ENCODE assay signal across 15 cellular contexts in genomic region chr10:12489806-12490205, GRCh38.
DNase-seq lines count a peak whose midpoint lies in the region; ATAC-seq and TF ChIP-seq lines count a peak whose summit lies in the region.
"Had no signal": no experiment of that assay in that cellular context is flagged by ENCODE, and none has a peak within 500 bp of the region (broad histone marks: within the 10 kb centered on the region; RNA-seq: fewer than 3 reads in every experiment).

No MANE protein-coding gene starts in this region.

- no peak overlapping the region for H2AFZ ChIP-seq in GM23338

- peak; percentile 46 for DNase-seq in GM23338 (ENCODE audit: low spot score)
- DNase-seq in body of pancreas: peak in 1 of 4 donors; percentile 28
- peak; percentile 37 for DNase-seq in left kidney (ENCODE audit: low read depth, low spot score)
- peak; percentile 51 for DNase-seq in posterior vena cava (ENCODE audit: low spot score)
- DNase-seq in NCI-H2029 treated with DMSO at 0.1 percent for 48 hours (lab: John Stamatoyannopoulos, UW): no peak
- DNase-seq in activated CD4-positive, alpha-beta T cell treated with anti-CD3 and anti-CD28 coated beads for 36 hours: no peak
- no peak for DNase-seq in activated naive CD4-positive, alpha-beta T cell treated with Interleukin-2 at 50 U/mL for 16 hours
- DNase-seq in HuH-7 (ENCODE audit: low spot score): no peak
- DNase-seq: CD8-positive, alpha-beta memory T cell; IMR-90; NCI-H1417 treated with DMSO at 0.1 percent for 48 hours; NCI-H2081; NCI-H524; SJCRH30 had no signal

- H3K27me3 ChIP-seq in GM23338 (ENCODE audit: insufficient read depth): no peaks in the 10 kb centered on the region
- no peaks in the 10 kb centered on the region for H3K27me3 ChIP-seq in body of pancreas
- H3K27me3 ChIP-seq: SJCRH30 had no signal

- no peak for TF ChIP-seq POLR2A in body of pancreas (IDR thresholded peaks at IDR 0.05)

- H3K4me2 ChIP-seq in GM23338: no peak overlapping the region

- 8 to 34% methylated on average over 2 to 13 of the region's 13 CpGs for WGBS in body of pancreas, 2 donors

- CTCF ChIA-PET in activated CD4-positive, alpha-beta T cell treated with anti-CD3 and anti-CD28 coated beads for 36 hours (lab: Charles Lee): interaction anchor here (0.7 kb wide), 1 partner anchor 226 kb away, joined by 3 read pairs; no protein-coding TSS in a partner anchor

- peak overlapping the region; percentile 18; the same call in 1 of the 2 replicates for H3K27ac Mint-ChIP-seq in GM23338
- no peak overlapping the region for H3K27ac Mint-ChIP-seq in activated CD4-positive, alpha-beta T cell treated with anti-CD3 and anti-CD28 coated beads for 36 hours
- H3K27ac Mint-ChIP-seq: B cell; CD8-positive, alpha-beta memory T cell had no signal

- no peaks in the 10 kb centered on the region for H3F3A ChIP-seq in GM23338 (replicated peaks; ENCODE audit: low read depth)

- H3K9me3 Mint-ChIP-seq in GM23338: no peaks in the 10 kb centered on the region; the same call in 2 of the 3 replicates
- H3K9me3 Mint-ChIP-seq in activated CD4-positive, alpha-beta T cell treated with anti-CD3 and anti-CD28 coated beads for 36 hours (ENCODE audit: low read depth): no peaks in the 10 kb centered on the region
- H3K9me3 Mint-ChIP-seq: CD8-positive, alpha-beta memory T cell had no signal

- no peak for TF ChIP-seq CTCF in GM23338 (conservative IDR thresholded peaks at IDR 0.05; ENCODE audit: low read depth in 2 of 2)
- no peak for TF ChIP-seq CTCF in body of pancreas (IDR thresholded peaks at IDR 0.05)

- no peaks in the 10 kb centered on the region; the same call in none of the 2 replicates for H3K4me1 ChIP-seq in GM23338 (ENCODE audit: insufficient read depth)
- peaks cover 36% of the 10 kb centered on the region for H3K4me1 ChIP-seq in body of pancreas
- H3K4me1 ChIP-seq: SJCRH30 had no signal

- H3K9me3 ChIP-seq in body of pancreas: no peaks in the 10 kb centered on the region
- H3K9me3 ChIP-seq: SJCRH30 had no signal

- intact Hi-C loops in body of pancreas (cut with DNase I) (no loop called here), posterior vena cava (cut with DNase I) (no loop called here)
- intact Hi-C loops in activated CD4-positive, alpha-beta T cell treated with anti-CD3 and anti-CD28 coated beads for 36 hours (cut with DNase I, micrococcal nuclease): loop anchor here in 1 of 2 experiments (5.0 to 10.0 kb wide), 2 partner anchors 167 to 225 kb away; no protein-coding TSS in a partner anchor

- H3K4me1 Mint-ChIP-seq in GM23338: peaks cover 20% of the 10 kb centered on the region
- peaks cover 20% of the 10 kb centered on the region for H3K4me1 Mint-ChIP-seq in activated CD4-positive, alpha-beta T cell treated with anti-CD3 and anti-CD28 coated beads for 36 hours

- no peak overlapping the region for H3K4me3 ChIP-seq in GM23338
- no peak overlapping the region for H3K4me3 ChIP-seq in body of pancreas
- H3K4me3 ChIP-seq: SJCRH30 had no signal

- no peak overlapping the region for H3K4me3 Mint-ChIP-seq in GM23338
- H3K4me3 Mint-ChIP-seq in activated CD4-positive, alpha-beta T cell treated with anti-CD3 and anti-CD28 coated beads for 36 hours: no peak overlapping the region
- H3K4me3 Mint-ChIP-seq: B cell; CD8-positive, alpha-beta memory T cell had no signal

- no peaks in the 10 kb centered on the region for H3K79me2 ChIP-seq in GM23338 (replicated peaks; ENCODE audit: insufficient read depth)

- H3K36me3 Mint-ChIP-seq in GM23338 (ENCODE audit: low read depth): peaks cover 3% of the 10 kb centered on the region; the same call in 2 of the 3 replicates
- H3K36me3 Mint-ChIP-seq in activated CD4-positive, alpha-beta T cell treated with anti-CD3 and anti-CD28 coated beads for 36 hours (ENCODE audit: low read depth): no peaks in the 10 kb centered on the region
- H3K36me3 Mint-ChIP-seq: CD8-positive, alpha-beta memory T cell had no signal

- H3K27ac ChIP-seq in GM23338 (ENCODE audit: low read depth): no peak overlapping the region
- peak overlapping the region in 1 of 4 donors; percentile 29 for H3K27ac ChIP-seq in body of pancreas
- H3K27ac ChIP-seq: SJCRH30 had no signal

- H3K27me3 Mint-ChIP-seq in GM23338 (ENCODE audit: insufficient read depth, low read depth, poor library complexity): peaks cover 4% of the 10 kb centered on the region
- H3K27me3 Mint-ChIP-seq in activated CD4-positive, alpha-beta T cell treated with anti-CD3 and anti-CD28 coated beads for 36 hours: no peaks in the 10 kb centered on the region
- H3K27me3 Mint-ChIP-seq: B cell had no signal

- H4K20me1 ChIP-seq in GM23338 (replicated peaks; ENCODE audit: insufficient read depth): no peaks in the 10 kb centered on the region

- POLR2A ChIA-PET in activated CD4-positive, alpha-beta T cell treated with anti-CD3 and anti-CD28 coated beads for 36 hours (lab: Charles Lee): interaction anchor here (0.6 kb wide), 1 partner anchor 162 kb away, joined by 3 read pairs; no protein-coding TSS in a partner anchor

- ATAC-seq in GM23338: peak; percentile 48
- peak; percentile 19 for ATAC-seq in body of pancreas
- no peak for ATAC-seq in activated CD4-positive, alpha-beta T cell treated with anti-CD3 and anti-CD28 coated beads for 36 hours

- no peaks in the 10 kb centered on the region for H3K9me2 ChIP-seq in GM23338 (ENCODE audit: insufficient read depth)

- H3K36me3 ChIP-seq in GM23338 (ENCODE audit: insufficient read depth): no peaks in the 10 kb centered on the region
- H3K36me3 ChIP-seq in body of pancreas (replicated peaks in 1 of 2; ENCODE audit: insufficient read depth in 1 of 2, low read depth in 2 of 2): no peaks in the 10 kb centered on the region
- H3K36me3 ChIP-seq: SJCRH30 had no signal

TF ChIP-seq in GM23338, 12 proteins besides CTCF, POLR2A, EP300 and RAD21 (continues in another document):
- TF ChIP-seq ZNF114 (CRISPR knock-in tag; IDR thresholded peaks at IDR 0.05) (no peak), NANOG (IDR thresholded peaks at IDR 0.05; ENCODE audit: borderline replicate concordance) (no peak), STAT1 (IDR thresholded peaks at IDR 0.05; ENCODE audit: unreplicated experiment) (no peak), ETS1 (IDR thresholded peaks at IDR 0.05) (no peak), JUNB (IDR thresholded peaks at IDR 0.05; ENCODE audit: unreplicated experiment) (no peak)
- TF ChIP-seq, protein P1, sequence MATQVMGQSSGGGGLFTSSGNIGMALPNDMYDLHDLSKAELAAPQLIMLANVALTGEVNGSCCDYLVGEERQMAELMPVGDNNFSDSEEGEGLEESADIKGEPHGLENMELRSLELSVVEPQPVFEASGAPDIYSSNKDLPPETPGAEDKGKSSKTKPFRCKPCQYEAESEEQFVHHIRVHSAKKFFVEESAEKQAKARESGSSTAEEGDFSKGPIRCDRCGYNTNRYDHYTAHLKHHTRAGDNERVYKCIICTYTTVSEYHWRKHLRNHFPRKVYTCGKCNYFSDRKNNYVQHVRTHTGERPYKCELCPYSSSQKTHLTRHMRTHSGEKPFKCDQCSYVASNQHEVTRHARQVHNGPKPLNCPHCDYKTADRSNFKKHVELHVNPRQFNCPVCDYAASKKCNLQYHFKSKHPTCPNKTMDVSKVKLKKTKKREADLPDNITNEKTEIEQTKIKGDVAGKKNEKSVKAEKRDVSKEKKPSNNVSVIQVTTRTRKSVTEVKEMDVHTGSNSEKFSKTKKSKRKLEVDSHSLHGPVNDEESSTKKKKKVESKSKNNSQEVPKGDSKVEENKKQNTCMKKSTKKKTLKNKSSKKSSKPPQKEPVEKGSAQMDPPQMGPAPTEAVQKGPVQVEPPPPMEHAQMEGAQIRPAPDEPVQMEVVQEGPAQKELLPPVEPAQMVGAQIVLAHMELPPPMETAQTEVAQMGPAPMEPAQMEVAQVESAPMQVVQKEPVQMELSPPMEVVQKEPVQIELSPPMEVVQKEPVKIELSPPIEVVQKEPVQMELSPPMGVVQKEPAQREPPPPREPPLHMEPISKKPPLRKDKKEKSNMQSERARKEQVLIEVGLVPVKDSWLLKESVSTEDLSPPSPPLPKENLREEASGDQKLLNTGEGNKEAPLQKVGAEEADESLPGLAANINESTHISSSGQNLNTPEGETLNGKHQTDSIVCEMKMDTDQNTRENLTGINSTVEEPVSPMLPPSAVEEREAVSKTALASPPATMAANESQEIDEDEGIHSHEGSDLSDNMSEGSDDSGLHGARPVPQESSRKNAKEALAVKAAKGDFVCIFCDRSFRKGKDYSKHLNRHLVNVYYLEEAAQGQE (IDR thresholded peaks at IDR 0.05; ENCODE audit: unreplicated experiment): no peak

Comparison
In these comparisons a context has a peak if more than half of its experiments do, and no peak if none do; other contexts are left out.
1. DNase-seq: peak in GM23338 (single experiment), left kidney (single experiment) and posterior vena cava (single experiment); none in NCI-H2029 treated with DMSO at 0.1 percent for 48 hours (single experiment), activated CD4-positive, alpha-beta T cell treated with anti-CD3 and anti-CD28 coated beads for 36 hours (single experiment), activated naive CD4-positive, alpha-beta T cell treated with Interleukin-2 at 50 U/mL for 16 hours (single experiment) and HuH-7 (single experiment).